ENCODE assay signal across 31 cellular contexts in the genomic region with DNA sequence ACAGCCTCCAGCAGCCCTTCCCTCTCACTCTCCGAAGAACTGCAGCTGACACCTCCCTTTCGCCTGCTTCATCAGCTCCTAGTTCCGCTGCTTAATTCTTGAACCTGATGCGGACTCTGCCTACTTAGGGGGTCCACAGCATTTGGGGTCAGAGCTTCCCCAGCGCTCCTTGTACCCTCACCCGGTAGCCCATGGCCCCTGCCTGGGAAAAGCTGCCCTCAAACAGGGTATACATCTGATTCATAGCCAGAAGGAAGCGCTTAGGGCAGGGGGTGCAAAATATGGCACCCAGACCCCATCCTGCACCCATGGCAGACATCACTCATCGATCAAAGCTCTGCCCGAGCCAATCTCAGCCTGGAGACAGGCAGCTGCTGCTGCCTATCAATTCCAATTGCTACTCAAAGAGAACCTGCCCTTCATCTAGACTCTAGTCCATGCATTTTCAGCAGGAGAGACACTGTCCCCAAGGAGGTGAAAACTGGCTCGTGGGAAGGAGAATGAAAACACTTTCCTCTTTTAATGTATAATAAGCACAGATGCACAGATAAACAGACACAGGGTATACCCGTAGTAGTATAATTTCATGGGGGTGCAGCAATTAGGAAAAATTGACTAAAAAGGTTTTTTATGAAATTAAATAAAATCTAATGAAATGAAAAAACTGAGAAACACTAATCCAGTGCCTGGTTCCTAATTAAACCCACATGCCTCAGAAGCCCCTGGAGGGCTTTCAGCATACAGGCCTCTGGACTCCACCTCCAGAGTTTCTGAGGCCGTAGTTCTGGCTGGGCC.
A peak's percentile ranks its signal among the peaks of the same experiment; 100 is the strongest.
DNase-seq lines count a peak whose midpoint lies in the region; ATAC-seq and TF ChIP-seq lines count a peak whose summit lies in the region.
"Had no signal": no experiment of that assay in that cellular context is flagged by ENCODE, and none has a peak within 500 bp of the region (broad histone marks: within the 10 kb centered on the region; RNA-seq: fewer than 3 reads in every experiment).

No MANE protein-coding gene starts in this region.

- no peak for TF ChIP-seq POLR2A in spleen (IDR thresholded peaks at IDR 0.05)

- no peaks in the 10 kb centered on the region for H3K27me3 ChIP-seq in spleen (replicated peaks in 1 of 7)
- H3K27me3 ChIP-seq: brain microvascular endothelial cell, gastrocnemius medialis, neutrophil had no signal

- H3K36me3 ChIP-seq in spleen = peaks cover 0 to 100% (median 89%) of the 10 kb centered on the region in 6 donors
- H3K36me3 ChIP-seq: prostate gland had no signal

- 83 to 90% (median 87%) methylated on average over 12 of the region's 12 CpGs for WGBS in spleen, 5 donors

- intact Hi-C loops in activated CD4-positive, alpha-beta T cell treated with anti-CD3 and anti-CD28 coated beads for 36 hours (cut with DNase I, micrococcal nuclease) = no loop called here
- intact Hi-C loops in spleen (cut with DNase I; ENCODE audit: low total_unique reads) = no loop called here

- POLR2A ChIA-PET in activated CD4-positive, alpha-beta T cell treated with anti-CD3 and anti-CD28 coated beads for 36 hours (lab: Charles Lee) = no interaction called here
- POLR2A ChIA-PET in naive thymus-derived CD8-positive, alpha-beta T cell (lab: Charles Lee) = no interaction called here

- H3K4me3 ChIP-seq in spleen = no peak overlapping the region
- H3K4me3 ChIP-seq: gastrocnemius medialis, prostate gland had no signal

- no peaks in the 10 kb centered on the region for H3K27me3 Mint-ChIP-seq in activated CD4-positive, alpha-beta T cell treated with anti-CD3 and anti-CD28 coated beads for 36 hours
- H3K27me3 Mint-ChIP-seq in glutamatergic neuron (ENCODE audit: unreplicated experiment) = peaks cover 29% of the 10 kb centered on the region
- no peaks in the 10 kb centered on the region for H3K27me3 Mint-ChIP-seq in naive thymus-derived CD8-positive, alpha-beta T cell

- TF ChIP-seq CTCF in glutamatergic neuron (IDR thresholded peaks at IDR 0.05; ENCODE audit: partially characterized antibody, unreplicated experiment) (no peak), spleen (IDR thresholded peaks at IDR 0.05 in 8 of 11, conservative IDR thresholded peaks at IDR 0.05 in 3 of 11) (no peak)

- H3K9me3 Mint-ChIP-seq in activated CD4-positive, alpha-beta T cell treated with anti-CD3 and anti-CD28 coated beads for 36 hours (ENCODE audit: low read depth) = no peaks in the 10 kb centered on the region
- peaks cover 31% of the 10 kb centered on the region for H3K9me3 Mint-ChIP-seq in glutamatergic neuron (ENCODE audit: unreplicated experiment)
- no peaks in the 10 kb centered on the region for H3K9me3 Mint-ChIP-seq in naive thymus-derived CD8-positive, alpha-beta T cell
- H3K9me3 Mint-ChIP-seq: type B pancreatic cell had no signal

- peaks cover 0 to 11% (median 0%) of the 10 kb centered on the region in 6 donors for H3K4me1 ChIP-seq in spleen
- H3K4me1 ChIP-seq: gastrocnemius medialis, prostate gland had no signal

- no peaks in the 10 kb centered on the region for H3K9me3 ChIP-seq in spleen
- H3K9me3 ChIP-seq: gastrocnemius medialis, prostate gland had no signal

- CTCF ChIA-PET in activated CD4-positive, alpha-beta T cell treated with anti-CD3 and anti-CD28 coated beads for 36 hours (lab: Charles Lee) = interaction anchor here (0.6 kb wide), 1 partner anchor 194 kb away, joined by 3 read pairs; no protein-coding TSS in a partner anchor

- H3K27ac Mint-ChIP-seq in activated CD4-positive, alpha-beta T cell treated with anti-CD3 and anti-CD28 coated beads for 36 hours = peak overlapping the region; percentile 41
- H3K27ac Mint-ChIP-seq in glutamatergic neuron (ENCODE audit: unreplicated experiment) = peak overlapping the region; percentile 94
- H3K27ac Mint-ChIP-seq in naive thymus-derived CD8-positive, alpha-beta T cell = peak overlapping the region in 2 of 10 donors; percentile 58 to 71
- H3K27ac Mint-ChIP-seq: type B pancreatic cell had no signal

- H3K4me3 Mint-ChIP-seq in activated CD4-positive, alpha-beta T cell treated with anti-CD3 and anti-CD28 coated beads for 36 hours = no peak overlapping the region
- H3K4me3 Mint-ChIP-seq in glutamatergic neuron (ENCODE audit: unreplicated experiment) = peak overlapping the region; percentile 55
- no peak overlapping the region for H3K4me3 Mint-ChIP-seq in naive thymus-derived CD8-positive, alpha-beta T cell
- H3K4me3 Mint-ChIP-seq: type B pancreatic cell had no signal

- no peak overlapping the region for H3K27ac ChIP-seq in spleen
- H3K27ac ChIP-seq: 22Rv1, brain microvascular endothelial cell, gastrocnemius medialis, neutrophil, prostate gland, VCaP had no signal

- H3K4me1 Mint-ChIP-seq in activated CD4-positive, alpha-beta T cell treated with anti-CD3 and anti-CD28 coated beads for 36 hours = peaks cover 2% of the 10 kb centered on the region
- peaks cover 35% of the 10 kb centered on the region for H3K4me1 Mint-ChIP-seq in glutamatergic neuron (ENCODE audit: low read depth, unreplicated experiment)
- peaks cover 0 to 10% (median 8%) of the 10 kb centered on the region in 4 donors for H3K4me1 Mint-ChIP-seq in naive thymus-derived CD8-positive, alpha-beta T cell

- H3K36me3 Mint-ChIP-seq in activated CD4-positive, alpha-beta T cell treated with anti-CD3 and anti-CD28 coated beads for 36 hours (ENCODE audit: low read depth) = peaks cover 8% of the 10 kb centered on the region
- H3K36me3 Mint-ChIP-seq in glutamatergic neuron (ENCODE audit: unreplicated experiment) = peaks cover 6% of the 10 kb centered on the region
- H3K36me3 Mint-ChIP-seq in naive thymus-derived CD8-positive, alpha-beta T cell = peaks cover 0 to 67% (median 6%) of the 10 kb centered on the region in 3 donors
- H3K36me3 Mint-ChIP-seq: type B pancreatic cell had no signal

- DNase-seq in activated CD4-positive, alpha-beta T cell treated with anti-CD3 and anti-CD28 coated beads for 36 hours = no peak
- no peak for DNase-seq in activated CD4-positive, alpha-beta T cell treated with anti-CD3 and anti-CD28 coated beads, Interleukin-2, amount 50 U/mL, for 1 hour
- DNase-seq in SK-N-DZ (ENCODE audit: low spot score) (peak; percentile 64), glutamatergic neuron (no peak), spleen (peak; percentile 38), NCI-H2196 (lab: John Stamatoyannopoulos, UW; ENCODE audit: unreplicated experiment) (no peak), HuH-7.5 (ENCODE audit: low spot score) (no peak)
- DNase-seq in naive thymus-derived CD8-positive, alpha-beta T cell = no peak
- DNase-seq: activated CD4-positive, alpha-beta T cell treated with anti-CD3 and anti-CD28 coated beads for 4 hours; activated naive CD4-positive, alpha-beta T cell; activated T-cell treated with anti-CD3 and anti-CD28 coated beads, Interleukin-2, amount 50 U/mL, for 48 hours; brain microvascular endothelial cell; DMS153; gastrocnemius medialis; mammary epithelial cell; NCI-H146; NCI-H2107; NCI-H446; NCI-H774; Right ventricle myocardium superior; stimulated activated CD4-positive, alpha-beta T cell treated with anti-CD3 and anti-CD28 coated beads, Interleukin-4, amount 100 ng/mL, for 24 hours; substantia nigra; SW 1271; T-helper 9 cell had no signal

- no peak for ATAC-seq in activated CD4-positive, alpha-beta T cell treated with anti-CD3 and anti-CD28 coated beads for 36 hours
- no peak for ATAC-seq in naive thymus-derived CD8-positive, alpha-beta T cell
- ATAC-seq: gastrocnemius medialis, Panc1, sciatic nerve had no signal

Comparison
In these comparisons a context has a peak if more than half of its experiments do, and no peak if none do; other contexts are left out.
1. DNase-seq: peak in SK-N-DZ (single experiment) and spleen (single experiment); none in activated CD4-positive, alpha-beta T cell treated with anti-CD3 and anti-CD28 coated beads for 36 hours (single experiment), activated CD4-positive, alpha-beta T cell treated with anti-CD3 and anti-CD28 coated beads, Interleukin-2, amount 50 U/mL, for 1 hour (single experiment), glutamatergic neuron (single experiment), naive thymus-derived CD8-positive, alpha-beta T cell (0 of 10), NCI-H2196 (single experiment) and HuH-7.5 (single experiment).